Comparison of ENCODE assay signal across 22 cellular contexts in genomic region chr3:25563601-25564000, GRCh38.
DNase-seq lines count a peak whose midpoint lies in the region; ATAC-seq, FAIRE-seq and TF ChIP-seq lines count a peak whose summit lies in the region.
"Had no signal": no experiment of that assay in that cellular context is flagged by ENCODE, and none has a peak within 500 bp of the region (broad histone marks: within the 10 kb centered on the region; RNA-seq: fewer than 3 reads in every experiment).

No MANE protein-coding gene starts in this region.

- H3K27me3 ChIP-seq in astrocyte (ENCODE audit: insufficient read depth, low read length), result no peaks in the 10 kb centered on the region

- H3K4me1 Mint-ChIP-seq in astrocyte (ENCODE audit: low read depth, unreplicated experiment), result no peaks in the 10 kb centered on the region
- H3K4me1 Mint-ChIP-seq: B cell, GM23338 had no signal

- DNase-seq in AG09309 (ENCODE audit: low read depth) (peak; percentile 11), H54 (ENCODE audit: insufficient read length, low spot score) (peak; percentile 13), astrocyte (ENCODE audit: low read depth) (peak; percentile 50), kidney tubule cell (ENCODE audit: low spot score) (peak; percentile 26), anterior cingulate cortex (lab: John Stamatoyannopoulos, UW) (no peak), superior temporal gyrus (ENCODE audit: extremely low spot score) (no peak)
- DNase-seq: 8988T; ACHN; C1 segment of cervical spinal cord; Calu3; CD4-positive, alpha-beta T cell; DMS 273 treated with DMSO at 0.1 percent for 48 hours; GDM1; HFFc6 had no signal

- peaks cover 4% of the 10 kb centered on the region for H3K27me3 Mint-ChIP-seq in astrocyte (ENCODE audit: low read depth, unreplicated experiment)

- no peak overlapping the region for H3K4me3 Mint-ChIP-seq in astrocyte (ENCODE audit: unreplicated experiment)
- H3K4me3 Mint-ChIP-seq: B cell; CD4-positive, alpha-beta T cell; GM23338; HFFc6 had no signal

- H3K79me2 ChIP-seq in astrocyte (ENCODE audit: insufficient read depth, low read length), result peaks cover 25% of the 10 kb centered on the region

- TF ChIP-seq CTCF in AG09309 (IDR thresholded peaks at IDR 0.05; ENCODE audit: control insufficient read depth, insufficient read depth, low read depth, low read length, missing control alignments) (no peak), astrocyte (IDR thresholded peaks at IDR 0.05; ENCODE audit: insufficient read depth, low read depth, low read length) (no peak)

- no peak for ATAC-seq in GM18867 (IDR thresholded peaks at IDR 0.05; ENCODE audit: unreplicated experiment)
- no peak for ATAC-seq in HG03280 (IDR thresholded peaks at IDR 0.05; ENCODE audit: unreplicated experiment)
- ATAC-seq: GM23338, K562 had no signal

- FAIRE-seq in H54 (lab: Jason Lieb, UNC) (no peak), astrocyte (lab: Jason Lieb, UNC) (no peak)
- FAIRE-seq: GM12892, K562 had no signal

- H3K27ac Mint-ChIP-seq in astrocyte (ENCODE audit: unreplicated experiment), result no peak overlapping the region
- H3K27ac Mint-ChIP-seq: B cell; CD4-positive, alpha-beta T cell; GM23338; HFFc6 had no signal

- peaks cover 9% of the 10 kb centered on the region for H3K4me1 ChIP-seq in astrocyte (ENCODE audit: insufficient read depth, low read length)
- H3K4me1 ChIP-seq: HAP-1 had no signal

- no peaks in the 10 kb centered on the region for H3K9me3 Mint-ChIP-seq in astrocyte (ENCODE audit: unreplicated experiment)
- H3K9me3 Mint-ChIP-seq: CD4-positive, alpha-beta T cell; GM23338; HFFc6 had no signal

- H3K9ac ChIP-seq in astrocyte (ENCODE audit: low read length), result no peak overlapping the region

- no peaks in the 10 kb centered on the region for H3K36me3 Mint-ChIP-seq in astrocyte (ENCODE audit: low read depth, unreplicated experiment)

- no peak overlapping the region for H2AFZ ChIP-seq in astrocyte (ENCODE audit: low read depth, low read length)
- H2AFZ ChIP-seq: GM23338 had no signal

- H3K9me3 ChIP-seq in astrocyte (ENCODE audit: insufficient read depth, low read depth, low read length), result no peaks in the 10 kb centered on the region
- H3K9me3 ChIP-seq: HAP-1 had no signal

- H4K20me1 ChIP-seq in astrocyte (ENCODE audit: insufficient read depth, low read length), result no peaks in the 10 kb centered on the region

- no peak for TF ChIP-seq POLR2A in H54 (IDR thresholded peaks at IDR 0.05; ENCODE audit: low read depth, low read length)

- H3K4me3 ChIP-seq in AG09309 (ENCODE audit: control insufficient read depth, low read depth, low read length) (no peak overlapping the region), astrocyte (ENCODE audit: insufficient read depth, low read depth, low read length) (no peak overlapping the region)
- H3K4me3 ChIP-seq: GM23338, HAP-1, K562 had no signal

- H3K36me3 ChIP-seq in astrocyte (ENCODE audit: insufficient read depth, low read length), result peaks cover 6% of the 10 kb centered on the region
- H3K36me3 ChIP-seq: HAP-1 had no signal

- no peak overlapping the region for H3K4me2 ChIP-seq in astrocyte (ENCODE audit: low read length)
- H3K4me2 ChIP-seq: GM23338 had no signal

- no peak overlapping the region for H3K27ac ChIP-seq in astrocyte (ENCODE audit: low read depth, low read length)
- H3K27ac ChIP-seq: HL-60 had no signal

Comparison
In these comparisons a context has a peak if more than half of its experiments do, and no peak if none do; other contexts are left out.
1. DNase-seq: peak in AG09309 (single experiment), H54 (single experiment), astrocyte (single experiment) and kidney tubule cell (single experiment); none in anterior cingulate cortex (0 of 58) and superior temporal gyrus (single experiment).